Comparison of ENCODE assay signal across 9 cellular contexts in genomic region chr1:108079550-108079949, GRCh38.
DNase-seq lines count a peak whose midpoint lies in the region; ATAC-seq, FAIRE-seq and TF ChIP-seq lines count a peak whose summit lies in the region.
"Had no signal": no experiment of that assay in that cellular context is flagged by ENCODE, and none has a peak within 500 bp of the region (broad histone marks: within the 10 kb centered on the region; RNA-seq: fewer than 3 reads in every experiment).

No MANE protein-coding gene starts in this region.

- H2AFZ ChIP-seq in PC-3 (ENCODE audit: low read length) = no peak overlapping the region

- peak overlapping the region; percentile 24 for H3K4me3 Mint-ChIP-seq in stimulated activated naive CD8-positive, alpha-beta T cell treated with anti-CD3 and anti-CD28 coated beads, Interleukin-15, Interleukin-2, amounts not matched to agents 100 ng/mL and 50 ng/mL, for 24 hours

- peaks cover 69% of the 10 kb centered on the region for H3K4me1 Mint-ChIP-seq in stimulated activated naive CD8-positive, alpha-beta T cell treated with anti-CD3 and anti-CD28 coated beads, Interleukin-15, Interleukin-2, amounts not matched to agents 100 ng/mL and 50 ng/mL, for 24 hours (ENCODE audit: low read depth)

- no peaks in the 10 kb centered on the region for H3F3A ChIP-seq in PC-3 (ENCODE audit: low read length, unreplicated experiment)

- CTCF ChIA-PET in PC-3 (lab: Charles Lee) = no interaction called here

- no TSS peak for BruUV-seq in PC-3 (replicated peaks; lab: Mats Ljungman, UMichigan)

- POLR2A ChIA-PET in PC-3 (lab: Charles Lee; ENCODE audit: unreplicated experiment) = no interaction called here

- peak; percentile 2 for DNase-seq in T follicular helper cell (ENCODE audit: low read depth)
- DNase-seq in activated T-cell treated with anti-CD3 and anti-CD28 coated beads for 48 hours (ENCODE audit: low read depth) = peak; percentile 10
- DNase-seq in kidney = peak; percentile 64
- DNase-seq in NCI-H1417 treated with DMSO at 0.1 percent for 48 hours (lab: John Stamatoyannopoulos, UW) = no peak
- DNase-seq in PC-3 = no peak
- no peak for DNase-seq in D721Med (ENCODE audit: insufficient read length, low spot score)
- DNase-seq: dermis blood vessel endothelial cell, IMR-90 had no signal

- peak overlapping the region; percentile 81 for H3K27ac Mint-ChIP-seq in stimulated activated naive CD8-positive, alpha-beta T cell treated with anti-CD3 and anti-CD28 coated beads, Interleukin-15, Interleukin-2, amounts not matched to agents 100 ng/mL and 50 ng/mL, for 24 hours

- no peaks in the 10 kb centered on the region for H3K36me3 Mint-ChIP-seq in stimulated activated naive CD8-positive, alpha-beta T cell treated with anti-CD3 and anti-CD28 coated beads, Interleukin-15, Interleukin-2, amounts not matched to agents 100 ng/mL and 50 ng/mL, for 24 hours (ENCODE audit: low read depth)

- no peaks in the 10 kb centered on the region for H4K20me1 ChIP-seq in PC-3 (ENCODE audit: low read length)

- no peaks in the 10 kb centered on the region for H3K36me3 ChIP-seq in kidney (ENCODE audit: control insufficient read depth in 1 of 2, insufficient read depth in 2 of 2, low read length in 2 of 2)
- H3K36me3 ChIP-seq in PC-3 (ENCODE audit: low read depth, low read length) = no peaks in the 10 kb centered on the region

- no peak for TF ChIP-seq CTCF in kidney (IDR thresholded peaks at IDR 0.05; ENCODE audit: borderline replicate concordance, extremely low read depth, insufficient read depth)
- no peak for TF ChIP-seq CTCF in PC-3 (conservative IDR thresholded peaks at IDR 0.05; ENCODE audit: low read depth, low read length)
- TF ChIP-seq CTCF in D721Med (IDR thresholded peaks at IDR 0.05; ENCODE audit: insufficient read depth, missing control alignments) = no peak

- H3K4me3 ChIP-seq in kidney (ENCODE audit: low read length in 2 of 2) (no peak overlapping the region), PC-3 (ENCODE audit: low read length) (no peak overlapping the region)

- no peak for ATAC-seq in PC-3

- intact Hi-C loops in kidney (cut with DNase I) = no loop called here
- intact Hi-C loops in PC-3 (cut with micrococcal nuclease) = no loop called here

- no peaks in the 10 kb centered on the region for H3K27me3 Mint-ChIP-seq in stimulated activated naive CD8-positive, alpha-beta T cell treated with anti-CD3 and anti-CD28 coated beads, Interleukin-15, Interleukin-2, amounts not matched to agents 100 ng/mL and 50 ng/mL, for 24 hours

- no peaks in the 10 kb centered on the region for H3K27me3 ChIP-seq in PC-3 (ENCODE audit: low read length)

- H3K79me2 ChIP-seq in PC-3 (ENCODE audit: low read length) = no peaks in the 10 kb centered on the region

- H3K9me3 Mint-ChIP-seq in stimulated activated naive CD8-positive, alpha-beta T cell treated with anti-CD3 and anti-CD28 coated beads, Interleukin-15, Interleukin-2, amounts not matched to agents 100 ng/mL and 50 ng/mL, for 24 hours = peaks cover 4% of the 10 kb centered on the region

- H3K9ac ChIP-seq in kidney (ENCODE audit: low read length in 2 of 2) (no peak overlapping the region), PC-3 (ENCODE audit: low read length) (no peak overlapping the region)

- H3K9me2 ChIP-seq in PC-3 (replicated peaks; ENCODE audit: low read length) = no peaks in the 10 kb centered on the region

- H3K9me3 ChIP-seq in kidney (ENCODE audit: control insufficient read depth in 1 of 2, low read length in 2 of 2) = no peaks in the 10 kb centered on the region
- no peaks in the 10 kb centered on the region for H3K9me3 ChIP-seq in PC-3 (ENCODE audit: low read length)

- no peak for FAIRE-seq in kidney (lab: Jason Lieb, UNC)
- no peak for FAIRE-seq in D721Med (lab: Jason Lieb, UNC)

- H3K4me1 ChIP-seq in kidney (ENCODE audit: control insufficient read depth in 1 of 2, insufficient read depth in 1 of 2, low read depth in 1 of 2, low read length in 2 of 2) (no peaks in the 10 kb centered on the region), PC-3 (ENCODE audit: insufficient read depth, low read length) (peaks cover 12% of the 10 kb centered on the region)

- H3K4me2 ChIP-seq in PC-3 (ENCODE audit: low read length) = no peak overlapping the region

- H3K27ac ChIP-seq in kidney (ENCODE audit: low read depth in 2 of 2, low read length in 2 of 2) (no peak overlapping the region), PC-3 (ENCODE audit: low read length) (no peak overlapping the region)

Comparison
In these comparisons a context has a peak if more than half of its experiments do, and no peak if none do; other contexts are left out.
1. DNase-seq: peak in T follicular helper cell (single experiment), activated T-cell treated with anti-CD3 and anti-CD28 coated beads for 48 hours (single experiment) and kidney (single experiment); none in NCI-H1417 treated with DMSO at 0.1 percent for 48 hours (single experiment), PC-3 (single experiment) and D721Med (single experiment).